ENCODE assay signal across 19 cellular contexts in the genomic region with DNA sequence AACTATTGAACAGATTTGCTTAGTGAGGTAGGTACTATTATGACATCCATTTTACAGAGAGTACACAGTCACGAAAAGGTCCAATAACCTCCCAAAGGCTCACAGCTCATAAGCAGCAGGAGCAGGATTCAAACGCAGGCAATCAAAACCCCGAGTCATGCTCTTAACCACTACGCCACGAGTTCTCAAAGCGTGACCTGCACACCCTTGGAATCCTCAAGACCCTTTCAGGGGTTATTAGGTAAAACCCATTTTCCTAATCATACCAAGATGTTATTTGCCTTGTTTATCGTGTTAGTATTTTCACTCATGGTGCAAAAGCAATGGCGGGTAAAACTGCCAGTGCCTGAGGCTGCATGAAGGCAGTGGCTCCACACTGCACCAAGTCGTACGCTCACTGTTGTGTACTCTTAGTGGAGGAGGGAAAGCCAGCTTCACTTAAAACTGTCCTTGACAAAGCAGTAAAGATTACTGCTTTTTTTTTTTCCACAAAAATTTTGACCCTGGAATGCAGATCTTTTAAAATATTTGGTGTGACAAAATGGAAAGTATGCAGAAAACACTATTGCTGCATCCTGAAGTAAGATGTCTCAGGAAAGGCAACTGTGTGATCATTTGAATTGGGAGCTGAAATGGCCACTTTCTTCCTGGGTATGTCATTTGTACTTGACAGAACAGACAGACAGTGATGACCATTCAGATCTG.
DNase-seq lines count a peak whose midpoint lies in the region; ATAC-seq and TF ChIP-seq lines count a peak whose summit lies in the region.
"Had no signal": no experiment of that assay in that cellular context is flagged by ENCODE, and none has a peak within 500 bp of the region (broad histone marks: within the 10 kb centered on the region; RNA-seq: fewer than 3 reads in every experiment).

No MANE protein-coding gene starts in this region.

- intact Hi-C loops in CD8-positive, alpha-beta T cell (cut with DNase I, micrococcal nuclease), result no loop called here
- intact Hi-C loops in natural killer cell (cut with micrococcal nuclease), result no loop called here

- H3K36me3 ChIP-seq in HUES48 (ENCODE audit: control insufficient read depth, insufficient read depth, low read length), result no peaks in the 10 kb centered on the region
- H3K36me3 ChIP-seq in adipocyte (ENCODE audit: control insufficient read depth, insufficient read depth, low read length, severe bottlenecking), result no peaks in the 10 kb centered on the region
- H3K36me3 ChIP-seq in CD8-positive, alpha-beta T cell (ENCODE audit: insufficient read depth, low read length), result no peaks in the 10 kb centered on the region
- H3K36me3 ChIP-seq: thyroid gland had no signal

- peaks cover 2% of the 10 kb centered on the region for H3K9me3 Mint-ChIP-seq in CD8-positive, alpha-beta T cell
- H3K9me3 Mint-ChIP-seq in activated CD4-positive, alpha-beta T cell treated with anti-CD3 and anti-CD28 coated beads, Interleukin-2, amount 10 ng/mL, durations not matched to agents 7 days and 5 days, result no peaks in the 10 kb centered on the region
- H3K9me3 Mint-ChIP-seq in natural killer cell, result no peaks in the 10 kb centered on the region
- H3K9me3 Mint-ChIP-seq: immature natural killer cell had no signal

- peaks cover 62% of the 10 kb centered on the region for H3K4me1 ChIP-seq in HUES48 (ENCODE audit: control insufficient read depth, insufficient read depth, low read length)
- H3K4me1 ChIP-seq in adipocyte (ENCODE audit: control insufficient read depth, insufficient read depth, low read length), result peaks cover 60% of the 10 kb centered on the region
- no peaks in the 10 kb centered on the region for H3K4me1 ChIP-seq in CD8-positive, alpha-beta T cell (ENCODE audit: insufficient read depth, low read length)
- H3K4me1 ChIP-seq: parathyroid adenoma, thyroid gland had no signal

- no peak for TF ChIP-seq CTCF in AG04450 (IDR thresholded peaks at IDR 0.05; ENCODE audit: low read depth, low read length)
- no peak for TF ChIP-seq CTCF in fibroblast of villous mesenchyme (IDR thresholded peaks at IDR 0.05; ENCODE audit: insufficient read depth, low read depth, low read length)
- no peak for TF ChIP-seq CTCF in CD8-positive, alpha-beta T cell (IDR thresholded peaks at IDR 0.05)
- TF ChIP-seq CTCF in natural killer cell (IDR thresholded peaks at IDR 0.05), result no peak

- no peaks in the 10 kb centered on the region for H3K36me3 Mint-ChIP-seq in CD8-positive, alpha-beta T cell
- H3K36me3 Mint-ChIP-seq in activated CD4-positive, alpha-beta T cell treated with anti-CD3 and anti-CD28 coated beads, Interleukin-2, amount 10 ng/mL, durations not matched to agents 7 days and 5 days (ENCODE audit: low read depth), result no peaks in the 10 kb centered on the region
- no peaks in the 10 kb centered on the region for H3K36me3 Mint-ChIP-seq in natural killer cell
- H3K36me3 Mint-ChIP-seq: immature natural killer cell had no signal

- CTCF ChIA-PET in AG04450 (lab: Charles Lee), result interaction anchor here (0.8 to 3.3 kb wide), 3 partner anchors 51 to 215 kb away, joined by 4 to 16 read pairs (median 6); no protein-coding TSS in a partner anchor
- CTCF ChIA-PET in CD8-positive, alpha-beta T cell (lab: Charles Lee), result no interaction called here
- CTCF ChIA-PET in activated CD4-positive, alpha-beta T cell treated with anti-CD3 and anti-CD28 coated beads, Interleukin-2, amount 10 ng/mL, durations not matched to agents 7 days and 5 days (lab: Charles Lee), result no interaction called here

- H3K27me3 ChIP-seq in AG04450 (ENCODE audit: control insufficient read depth, insufficient read depth, low read length) (no peaks in the 10 kb centered on the region), HUES48 (ENCODE audit: control insufficient read depth, insufficient read depth, low read length) (no peaks in the 10 kb centered on the region), adipocyte (replicated peaks; ENCODE audit: control insufficient read depth, insufficient read depth, low read length) (no peaks in the 10 kb centered on the region)
- H3K27me3 ChIP-seq in CD8-positive, alpha-beta T cell (ENCODE audit: insufficient read depth, low read length), result no peaks in the 10 kb centered on the region
- H3K27me3 ChIP-seq: thyroid gland had no signal

- H3K9me3 ChIP-seq in AG04450 (ENCODE audit: control insufficient read depth, insufficient read depth, low read length) (0 out of 2 replicates have a peak, but pooled peaks cover 2% of the 10 kb centered on the region), HUES48 (ENCODE audit: control insufficient read depth, insufficient read depth, low read length) (no peaks in the 10 kb centered on the region), adipocyte (ENCODE audit: control insufficient read depth, low read length) (no peaks in the 10 kb centered on the region)
- H3K9me3 ChIP-seq in CD8-positive, alpha-beta T cell (ENCODE audit: low read length), result no peaks in the 10 kb centered on the region
- H3K9me3 ChIP-seq: thyroid gland had no signal

- no peak overlapping the region for H3K4me3 ChIP-seq in AG04450 (ENCODE audit: low read depth, low read length)
- H3K4me3 ChIP-seq in HUES48 (ENCODE audit: low read depth, low read length), result no peak overlapping the region
- H3K4me3 ChIP-seq in adipocyte (ENCODE audit: low read length), result peak overlapping the region; percentile 10
- no peak overlapping the region for H3K4me3 ChIP-seq in fibroblast of villous mesenchyme (ENCODE audit: low read depth, low read length)
- H3K4me3 ChIP-seq in CD8-positive, alpha-beta T cell (ENCODE audit: low read depth, low read length), result no peak overlapping the region
- H3K4me3 ChIP-seq: thyroid gland had no signal

- no peak overlapping the region for H3K4me3 Mint-ChIP-seq in CD8-positive, alpha-beta T cell
- H3K4me3 Mint-ChIP-seq in activated CD4-positive, alpha-beta T cell treated with anti-CD3 and anti-CD28 coated beads, Interleukin-2, amount 10 ng/mL, durations not matched to agents 7 days and 5 days, result no peak overlapping the region
- no peak overlapping the region for H3K4me3 Mint-ChIP-seq in natural killer cell
- H3K4me3 Mint-ChIP-seq: immature natural killer cell had no signal

- DNase-seq in AG04450 (ENCODE audit: low read depth, low spot score) (no peak), adipocyte (ENCODE audit: low read depth) (peak; percentile 69), fibroblast of villous mesenchyme (ENCODE audit: low read depth) (peak; percentile 52), amniotic stem cell (lab: John Stamatoyannopoulos, UW) (no peak), natural killer cell (no peak)
- DNase-seq in CD8-positive, alpha-beta T cell, result no peak
- DNase-seq in activated CD4-positive, alpha-beta T cell treated with anti-CD3 and anti-CD28 coated beads, Interleukin-2, amount 10 ng/mL, durations not matched to agents 7 days and 5 days, result no peak
- DNase-seq: activated CD4-positive, alpha-beta T cell treated with anti-CD3 and anti-CD28 coated beads for 4 hours; activated T-cell treated with anti-CD3 and anti-CD28 coated beads, Interleukin-2, amount 50 U/mL, for 48 hours; AML-193; anterior cingulate cortex; DND-41; immature natural killer cell; NCI-H1694 treated with DMSO at 0.1 percent for 48 hours; NCI-H524 treated with DMSO at 0.1 percent for 48 hours; thyroid gland had no signal

- no peak overlapping the region for H3K27ac Mint-ChIP-seq in CD8-positive, alpha-beta T cell
- H3K27ac Mint-ChIP-seq in activated CD4-positive, alpha-beta T cell treated with anti-CD3 and anti-CD28 coated beads, Interleukin-2, amount 10 ng/mL, durations not matched to agents 7 days and 5 days, result no peak overlapping the region
- no peak overlapping the region for H3K27ac Mint-ChIP-seq in natural killer cell
- H3K27ac Mint-ChIP-seq: immature natural killer cell had no signal

- POLR2A ChIA-PET in AG04450 (lab: Yijun Ruan, JAX), result interaction anchor here (0.6 to 1.4 kb wide), 2 partner anchors 11 to 69 kb away, joined by 3 to 6 read pairs; no protein-coding TSS in a partner anchor
- POLR2A ChIA-PET in CD8-positive, alpha-beta T cell (lab: Charles Lee), result no interaction called here
- POLR2A ChIA-PET in activated CD4-positive, alpha-beta T cell treated with anti-CD3 and anti-CD28 coated beads, Interleukin-2, amount 10 ng/mL, durations not matched to agents 7 days and 5 days (lab: Charles Lee), result no interaction called here

- no peaks in the 10 kb centered on the region for H3K4me1 Mint-ChIP-seq in CD8-positive, alpha-beta T cell (ENCODE audit: low read depth)
- H3K4me1 Mint-ChIP-seq in activated CD4-positive, alpha-beta T cell treated with anti-CD3 and anti-CD28 coated beads, Interleukin-2, amount 10 ng/mL, durations not matched to agents 7 days and 5 days, result peaks cover 2% of the 10 kb centered on the region
- H3K4me1 Mint-ChIP-seq in natural killer cell, result peaks cover 0 to under 1% of the 10 kb centered on the region in 2 donors
- H3K4me1 Mint-ChIP-seq: immature natural killer cell had no signal

- ATAC-seq in CD8-positive, alpha-beta T cell, result no peak
- ATAC-seq in natural killer cell, result no peak

- H3K9ac ChIP-seq in HUES48 (ENCODE audit: low read depth, low read length) (no peak overlapping the region), adipocyte (ENCODE audit: low read length) (peak overlapping the region; percentile 51)
- H3K9ac ChIP-seq: KMS-11, parathyroid adenoma had no signal

- peak overlapping the region; percentile 59 for H3K27ac ChIP-seq in AG04450 (ENCODE audit: low read depth, low read length)
- H3K27ac ChIP-seq in HUES48 (ENCODE audit: low read depth, low read length), result peak overlapping the region; percentile 7
- no peak overlapping the region for H3K27ac ChIP-seq in CD8-positive, alpha-beta T cell (ENCODE audit: low read depth, low read length)
- H3K27ac ChIP-seq: KMS-11, parathyroid adenoma, thyroid gland had no signal

- peaks cover 6% of the 10 kb centered on the region for H3K27me3 Mint-ChIP-seq in CD8-positive, alpha-beta T cell (ENCODE audit: low read depth)
- H3K27me3 Mint-ChIP-seq in activated CD4-positive, alpha-beta T cell treated with anti-CD3 and anti-CD28 coated beads, Interleukin-2, amount 10 ng/mL, durations not matched to agents 7 days and 5 days, result no peaks in the 10 kb centered on the region
- no peaks in the 10 kb centered on the region for H3K27me3 Mint-ChIP-seq in natural killer cell (ENCODE audit: low read depth in 2 of 2)

Comparison
In these comparisons a context has a peak if more than half of its experiments do, and no peak if none do; other contexts are left out.
1. DNase-seq: peak in adipocyte (single experiment) and fibroblast of villous mesenchyme (single experiment); none in AG04450 (single experiment), amniotic stem cell (single experiment), CD8-positive, alpha-beta T cell (0 of 7), activated CD4-positive, alpha-beta T cell treated with anti-CD3 and anti-CD28 coated beads, Interleukin-2, amount 10 ng/mL, durations not matched to agents 7 days and 5 days (single experiment) and natural killer cell (single experiment).